Comparison of ENCODE assay signal across 18 cellular contexts in genomic region chr2:49459314-49459993, GRCh38.
"Had no signal": no experiment of that assay in that cellular context is flagged by ENCODE, and none has a peak within 500 bp of the region (broad histone marks: within the 10 kb centered on the region; RNA-seq: fewer than 3 reads in every experiment).

No MANE protein-coding gene starts in this region.

- H3K4me3 ChIP-seq: body of pancreas, esophagus muscularis mucosa, heart right ventricle, thyroid gland had no signal

- H3K9me3 ChIP-seq: body of pancreas, thyroid gland had no signal

- H3K36me3 Mint-ChIP-seq: activated naive CD4-positive, alpha-beta T cell treated with anti-CD3 and anti-CD28 coated beads, Interleukin-2, amount 50 U/mL, for 24 hours had no signal

- ATAC-seq: activated CD8-positive, alpha-beta T cell treated with anti-CD3 and anti-CD28 coated beads, Interleukin-2, amount 10 ng/mL, durations not matched to agents 7 days and 5 days; body of pancreas; heart right ventricle; left cardiac atrium had no signal

- H3K27ac Mint-ChIP-seq: activated CD8-positive, alpha-beta T cell treated with anti-CD3 and anti-CD28 coated beads, Interleukin-2, amount 10 ng/mL, durations not matched to agents 7 days and 5 days; activated naive CD4-positive, alpha-beta T cell treated with anti-CD3 and anti-CD28 coated beads, Interleukin-2, amount 50 U/mL, for 24 hours; activated T-helper 1 cell treated with anti-CD3 and anti-CD28 coated beads, Interleukin-12 subunit alpha, Interleukin-12 subunit beta, Interleukin-2, Interleukin-4 antibody, amounts not matched to agents 30 ng/mL and 10 ng/mL and 1 ng/mL, durations not matched to agents 14 hours and 24 hours and 36 hours; stimulated activated naive CD8-positive, alpha-beta T cell treated with anti-CD3 and anti-CD28 coated beads, Interleukin-15, Interleukin-2, amounts not matched to agents 100 ng/mL and 50 ng/mL, for 24 hours had no signal

- H3K9me3 Mint-ChIP-seq: activated T-helper 1 cell treated with anti-CD3 and anti-CD28 coated beads, Interleukin-12 subunit alpha, Interleukin-12 subunit beta, Interleukin-2, Interleukin-4 antibody, amounts not matched to agents 30 ng/mL and 10 ng/mL and 1 ng/mL, durations not matched to agents 14 hours and 24 hours and 36 hours had no signal

- H3K4me1 Mint-ChIP-seq: activated naive CD4-positive, alpha-beta T cell treated with anti-CD3 and anti-CD28 coated beads, Interleukin-2, amount 50 U/mL, for 24 hours had no signal

- H3K4me1 ChIP-seq: body of pancreas, esophagus muscularis mucosa, heart right ventricle, thyroid gland had no signal

- DNase-seq: activated CD4-positive, alpha-beta T cell treated with anti-CD3 and anti-CD28 coated beads, Interleukin-2, amount 50 U/mL, for 1 hour; activated CD4-positive, CD25-positive, alpha-beta regulatory T cell treated with anti-CD3 and anti-CD28 coated beads, Interleukin-2, amount 50 U/mL, for 72 hours; activated CD8-positive, alpha-beta T cell treated with anti-CD3 and anti-CD28 coated beads, Interleukin-2, amount 10 ng/mL, durations not matched to agents 7 days and 5 days; activated gamma-delta T cell treated with Interleukin-2 at 50 U/mL for 16 hours; anterior cingulate cortex; body of pancreas; effector memory CD4-positive, alpha-beta T cell; heart right ventricle; islet precursor cell; left cardiac atrium; stimulated activated CD4-positive, alpha-beta T cell treated with anti-CD3 and anti-CD28 coated beads, Interleukin-4, amount 100 ng/mL, for 4 hours; substantia nigra; thyroid gland; WERI-Rb-1 had no signal

- H3K36me3 ChIP-seq: esophagus muscularis mucosa, heart right ventricle, thyroid gland, WERI-Rb-1 had no signal

- H3K27me3 Mint-ChIP-seq: activated naive CD4-positive, alpha-beta T cell treated with anti-CD3 and anti-CD28 coated beads, Interleukin-2, amount 50 U/mL, for 24 hours; stimulated activated naive CD8-positive, alpha-beta T cell treated with anti-CD3 and anti-CD28 coated beads, Interleukin-15, Interleukin-2, amounts not matched to agents 100 ng/mL and 50 ng/mL, for 24 hours had no signal

- H3K27me3 ChIP-seq: body of pancreas, esophagus muscularis mucosa, heart right ventricle, thyroid gland had no signal

- H3K27ac ChIP-seq: body of pancreas, esophagus muscularis mucosa, heart right ventricle, thyroid gland, WERI-Rb-1 had no signal

- H3K4me3 Mint-ChIP-seq: activated CD8-positive, alpha-beta T cell treated with anti-CD3 and anti-CD28 coated beads, Interleukin-2, amount 10 ng/mL, durations not matched to agents 7 days and 5 days; activated naive CD4-positive, alpha-beta T cell treated with anti-CD3 and anti-CD28 coated beads, Interleukin-2, amount 50 U/mL, for 24 hours; activated T-helper 1 cell treated with anti-CD3 and anti-CD28 coated beads, Interleukin-12 subunit alpha, Interleukin-12 subunit beta, Interleukin-2, Interleukin-4 antibody, amounts not matched to agents 30 ng/mL and 10 ng/mL and 1 ng/mL, durations not matched to agents 14 hours and 24 hours and 36 hours; stimulated activated naive CD8-positive, alpha-beta T cell treated with anti-CD3 and anti-CD28 coated beads, Interleukin-15, Interleukin-2, amounts not matched to agents 100 ng/mL and 50 ng/mL, for 24 hours had no signal
